22 cellular contexts compared by ENCODE assay signal in the genomic region with DNA sequence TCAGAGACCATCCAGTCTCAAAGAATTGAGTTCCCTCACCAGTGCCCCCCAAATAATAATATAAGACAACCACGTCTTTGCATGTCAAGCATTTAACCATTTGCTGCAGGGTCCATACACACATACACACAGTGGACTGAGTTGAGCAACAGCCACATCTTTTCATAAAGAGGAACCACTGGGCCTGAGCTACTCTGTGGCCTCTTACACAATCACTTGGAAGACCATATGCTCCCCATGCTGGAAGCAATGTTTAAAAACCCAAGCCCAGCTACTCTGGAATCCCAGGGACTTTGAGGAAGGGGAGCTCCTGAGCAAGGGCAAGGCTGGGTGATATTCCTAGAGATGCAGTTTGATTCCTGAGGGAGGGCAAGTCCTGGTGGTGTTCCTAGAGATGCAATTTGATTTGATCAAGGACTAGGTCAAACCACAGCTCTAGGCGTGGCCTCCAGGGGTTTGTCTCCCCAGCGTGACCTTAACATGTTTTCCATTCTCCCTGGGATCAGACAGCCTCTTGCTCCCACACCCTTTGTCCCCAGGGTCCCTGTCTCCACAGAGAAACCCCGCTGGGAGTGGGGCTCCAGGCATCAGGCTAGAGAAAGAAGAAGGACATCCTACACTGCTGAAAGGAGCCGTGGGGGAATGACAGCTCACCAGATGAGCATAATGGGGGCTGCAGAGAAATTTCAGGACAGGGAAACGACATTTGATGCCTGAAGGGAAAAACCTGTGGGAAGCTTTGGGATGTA.
A peak's percentile ranks its signal among the peaks of the same experiment; 100 is the strongest.
DNase-seq lines count a peak whose midpoint lies in the region; ATAC-seq, FAIRE-seq and TF ChIP-seq lines count a peak whose summit lies in the region.
"Had no signal": no experiment of that assay in that cellular context is flagged by ENCODE, and none has a peak within 500 bp of the region (broad histone marks: within the 10 kb centered on the region; RNA-seq: fewer than 3 reads in every experiment).

No MANE protein-coding gene starts in this region.

- H3K79me1 ChIP-seq in H1 (ENCODE audit: low read depth, low read length): no peaks in the 10 kb centered on the region

- no peak overlapping the region for H2BK15ac ChIP-seq in H1 (ENCODE audit: low read length)

- CTCF ChIA-PET in H1 (lab: Charles Lee; ENCODE audit: partially characterized antibody): interaction anchor here (0.8 to 1.2 kb wide), 2 partner anchors 60 to 572 kb away, joined by 3 read pairs; no protein-coding TSS in a partner anchor

- no peak for TF ChIP-seq RAD21 in H1 (IDR thresholded peaks at IDR 0.05 in 1 of 2, conservative IDR thresholded peaks at IDR 0.05 in 1 of 2; ENCODE audit: low read depth in 2 of 2, low read length in 2 of 2)

- H3K23me2 ChIP-seq in H1 (ENCODE audit: low read depth, low read length): no peaks in the 10 kb centered on the region

- H4K8ac ChIP-seq in H1 (ENCODE audit: extremely low read depth, insufficient read depth, low read length): no peak overlapping the region; the same call in 1 of the 2 replicates

- H3K27me3 ChIP-seq in BLaER1 treated with 17β-estradiol and CSF1 and Interleukin-3, amounts not matched to agents 10 nM and 100 nM: no peaks in the 10 kb centered on the region
- H3K27me3 ChIP-seq in H1 (replicated peaks in 1 of 4; ENCODE audit: control insufficient read depth in 3 of 4, extremely low read depth in 1 of 4, insufficient read depth in 3 of 4, low read length in 3 of 4): no peaks in the 10 kb centered on the region
- H3K27me3 ChIP-seq in left lung: no peaks in the 10 kb centered on the region
- H3K27me3 ChIP-seq: body of pancreas, esophagus squamous epithelium had no signal

- H3K9me3 ChIP-seq in BLaER1 treated with 17β-estradiol and CSF1 and Interleukin-3, amounts not matched to agents 10 nM and 100 nM (replicated peaks in 1 of 11): no peaks in the 10 kb centered on the region
- H3K9me3 ChIP-seq in H1 (ENCODE audit: insufficient read depth in 2 of 2, low read depth in 1 of 2, low read length in 1 of 2) (no peaks in the 10 kb centered on the region), left lung (no peaks in the 10 kb centered on the region)
- H3K9me3 ChIP-seq: body of pancreas had no signal

- no peak overlapping the region for H3K4ac ChIP-seq in H1 (replicated peaks; ENCODE audit: insufficient read length, low read depth, low read length)

- TF ChIP-seq POLR2A in NB4 (IDR thresholded peaks at IDR 0.05; ENCODE audit: extremely low read depth, insufficient read length): no peak
- no peak for TF ChIP-seq POLR2A in H1 (IDR thresholded peaks at IDR 0.05; ENCODE audit: control extremely low read depth in 1 of 2, low read depth in 2 of 2, low read length in 2 of 2)

- H4K20me1 ChIP-seq in BLaER1 treated with 17β-estradiol and CSF1 and Interleukin-3, amounts not matched to agents 10 nM and 100 nM: no peaks in the 10 kb centered on the region
- no peaks in the 10 kb centered on the region for H4K20me1 ChIP-seq in H1 (replicated peaks in 1 of 2; ENCODE audit: control insufficient read depth in 1 of 2, insufficient read depth in 2 of 2, low read length in 2 of 2)

- H3K56ac ChIP-seq in H1 (replicated peaks; ENCODE audit: insufficient read length, low read depth, low read length): no peak overlapping the region

- H3K4me1 ChIP-seq in BLaER1 treated with 17β-estradiol and CSF1 and Interleukin-3, amounts not matched to agents 10 nM and 100 nM: peaks cover 7 to 17% (median 14%) of the 10 kb centered on the region in 10 experiments; a peak in 19 of 20 replicates
- peaks cover 0 to 3% (median 1%) of the 10 kb centered on the region in 4 experiments; a peak in 1 of 7 replicates for H3K4me1 ChIP-seq in H1 (replicated peaks in 1 of 4; ENCODE audit: control insufficient read depth in 3 of 4, insufficient read depth in 4 of 4, low read length in 3 of 4)
- H3K4me1 ChIP-seq in left lung: no peaks in the 10 kb centered on the region
- H3K4me1 ChIP-seq: body of pancreas had no signal

- no peak overlapping the region for H3K14ac ChIP-seq in H1 (ENCODE audit: insufficient read length)

- peak overlapping the region; percentile 13 to 72 (median 59) for H3K4me2 ChIP-seq in BLaER1 treated with 17β-estradiol and CSF1 and Interleukin-3, amounts not matched to agents 10 nM and 100 nM
- no peak overlapping the region for H3K4me2 ChIP-seq in H1 (ENCODE audit: insufficient read depth in 1 of 2, low read depth in 2 of 2, low read length in 2 of 2)
- H3K4me2 ChIP-seq: PC-9 had no signal

- H2AFZ ChIP-seq in H1 (ENCODE audit: low read length): no peak overlapping the region
- H2AFZ ChIP-seq: PC-9 had no signal

- no peaks in the 10 kb centered on the region for H3K79me2 ChIP-seq in H1 (ENCODE audit: control insufficient read depth in 1 of 2, insufficient read depth in 2 of 2, low read length in 2 of 2)

- peak; percentile 50 for ATAC-seq in left lung
- no peak for ATAC-seq in GM21619 (IDR thresholded peaks at IDR 0.05; ENCODE audit: unreplicated experiment)
- ATAC-seq: body of pancreas had no signal

- peak; percentile 90 for DNase-seq in NB4 (ENCODE audit: low read depth)
- peak in 1 of 2 experiments; percentile 36 for DNase-seq in H1 (ENCODE audit: low read depth in 1 of 2, low spot score in 2 of 2)
- DNase-seq in left lung: no peak
- no peak for DNase-seq in middle frontal gyrus (ENCODE audit: extremely low spot score, low spot score)
- DNase-seq in central memory CD4-positive, alpha-beta T cell: no peak
- DNase-seq in HuH-7.5 (ENCODE audit: low spot score): no peak
- DNase-seq: ACHN; activated CD4-positive, alpha-beta T cell treated with anti-CD3 and anti-CD28 coated beads, Interleukin-2, amount 50 U/mL, for 1 hour; activated CD8-positive, alpha-beta memory T cell treated with anti-CD3 and anti-CD28 coated beads, Interleukin-2, amount 50 U/mL, for 4 hours; activated naive CD8-positive, alpha-beta T cell treated with anti-CD3 and anti-CD28 coated beads for 36 hours; body of pancreas; esophagus squamous epithelium; H9; NCI-H1694 treated with DMSO at 0.1 percent for 48 hours; NCI-H774; PC-9; stimulated activated CD4-positive, alpha-beta T cell treated with anti-CD3 and anti-CD28 coated beads, Interleukin-1b, Interleukin-23, amount 100 ng/mL, for 48 hours; substantia nigra had no signal

- no peak overlapping the region for H2BK12ac ChIP-seq in H1 (ENCODE audit: low read depth, low read length)

- no peak overlapping the region for H3K18ac ChIP-seq in H1 (ENCODE audit: extremely low read depth, low read length)

- no peak for TF ChIP-seq EP300 in H1 (IDR thresholded peaks at IDR 0.05; ENCODE audit: borderline replicate concordance in 1 of 2, low read depth in 2 of 2, low read length in 2 of 2)

- H4K5ac ChIP-seq in H1 (ENCODE audit: insufficient read length, low read depth, low read length): no peak overlapping the region

- H3K4me3 ChIP-seq in BLaER1 treated with 17β-estradiol and CSF1 and Interleukin-3, amounts not matched to agents 10 nM and 100 nM: no peak overlapping the region
- H3K4me3 ChIP-seq in NB4 (ENCODE audit: low read depth, low read length) (no peak overlapping the region), H1 (ENCODE audit: extremely low read depth in 1 of 4, insufficient read depth in 2 of 4, low read depth in 3 of 4, low read length in 4 of 4) (no peak overlapping the region), left lung (no peak overlapping the region)
- H3K4me3 ChIP-seq: body of pancreas, esophagus squamous epithelium, PC-9, skin epidermis had no signal

- H2BK5ac ChIP-seq in H1 (ENCODE audit: low read depth, low read length): no peak overlapping the region

- WGBS in H1 (ENCODE audit: extremely low coverage in 1 of 2, insufficient coverage in 1 of 2, insufficient read length in 1 of 2, insufficient replicate concordance in 2 of 2, low coverage in 1 of 2, low lambda C conversion rate in 2 of 2, missing lambda C conversion rate in 1 of 2), 2 experiments: 93% methylated on average over 6 of the region's 6 CpGs; no CpG with 5 or more reads in 1 of the 2 experiments

- H3K36me3 ChIP-seq in BLaER1 treated with 17β-estradiol and CSF1 and Interleukin-3, amounts not matched to agents 10 nM and 100 nM: no peaks in the 10 kb centered on the region
- H3K36me3 ChIP-seq in H1 (ENCODE audit: control insufficient read depth in 2 of 4, insufficient read depth in 4 of 4, low read length in 3 of 4) (no peaks in the 10 kb centered on the region), left lung (no peaks in the 10 kb centered on the region)
- H3K36me3 ChIP-seq: esophagus squamous epithelium had no signal

- H2BK20ac ChIP-seq in H1 (ENCODE audit: low read length): 0 out of 2 replicates have a peak overlapping the region, but pooled peaks have one; percentile 17

- peak overlapping the region in 5 of 11 experiments; percentile 10 to 45 (median 28); a peak in 7 of 22 replicates for H3K27ac ChIP-seq in BLaER1 treated with 17β-estradiol and CSF1 and Interleukin-3, amounts not matched to agents 10 nM and 100 nM
- H3K27ac ChIP-seq in H1 (ENCODE audit: low read depth, low read length) (no peak overlapping the region), left lung (no peak overlapping the region)
- H3K27ac ChIP-seq: body of pancreas, C4-2B, esophagus squamous epithelium, PC-9, skin epidermis had no signal

- H2AK5ac ChIP-seq in H1 (ENCODE audit: low read depth, low read length): no peak overlapping the region

- H2BK120ac ChIP-seq in H1 (replicated peaks; ENCODE audit: low read depth, low read length): no peak overlapping the region

- intact Hi-C loops in left lung (cut with DNase I): no loop called here

- H3K9ac ChIP-seq in BLaER1 treated with 17β-estradiol and CSF1 and Interleukin-3, amounts not matched to agents 10 nM and 100 nM: no peak overlapping the region
- no peak overlapping the region for H3K9ac ChIP-seq in H1 (replicated peaks in 1 of 4; ENCODE audit: extremely low read depth in 1 of 4, low read depth in 3 of 4, low read length in 3 of 4)

- POLR2A ChIA-PET in H1 (lab: Charles Lee; ENCODE audit: partially characterized antibody): no interaction called here

- TF ChIP-seq CTCF in NB4 (IDR thresholded peaks at IDR 0.05; ENCODE audit: low read depth, low read length) (no peak), H1 (IDR thresholded peaks at IDR 0.05; ENCODE audit: control extremely low read depth in 1 of 3, insufficient read depth in 1 of 3, low read depth in 1 of 3, low read length in 3 of 3) (no peak), left lung (IDR thresholded peaks at IDR 0.05) (no peak)

- H4K91ac ChIP-seq in H1 (replicated peaks; ENCODE audit: insufficient read length, low read length): no peak overlapping the region

- H3K23ac ChIP-seq in H1 (ENCODE audit: insufficient read length): no peak overlapping the region

- no peak for FAIRE-seq in H1 (lab: Jason Lieb, UNC)

TF ChIP-seq in H1, 55 proteins besides CTCF, POLR2A, EP300 and RAD21 (continues in another document):
- no peak for TF ChIP-seq BRCA1 (IDR thresholded peaks at IDR 0.05; ENCODE audit: low read depth, low read length)
- TF ChIP-seq RXRA (IDR thresholded peaks at IDR 0.05; ENCODE audit: insufficient read depth, low read depth, low read length): no peak
- no peak for TF ChIP-seq CBX8 (IDR thresholded peaks at IDR 0.05; ENCODE audit: borderline replicate concordance, low read depth, low read length)
- no peak for TF ChIP-seq CHD1 (IDR thresholded peaks at IDR 0.05; ENCODE audit: low read depth, low read length)
- no peak for TF ChIP-seq ZNF274 (IDR thresholded peaks at IDR 0.05; ENCODE audit: borderline replicate concordance, extremely low read depth, low read length)
- no peak for TF ChIP-seq TEAD4 (IDR thresholded peaks at IDR 0.05; ENCODE audit: low read depth, low read length)
- no peak for TF ChIP-seq SIX5 (IDR thresholded peaks at IDR 0.05; ENCODE audit: low read depth, low read length)

Comparison
In these comparisons a context has a peak if more than half of its experiments do, and no peak if none do; other contexts are left out.
1. H3K4me2 ChIP-seq: peak in BLaER1 treated with 17β-estradiol and CSF1 and Interleukin-3, amounts not matched to agents 10 nM and 100 nM (11 of 11); none in H1 (0 of 2).